In genomic region chr21:45556645-45557601, GRCh38 we compare ENCODE assay signal across 9 cellular contexts. TPM values are rescaled to one million over a fixed set of nuclear protein-coding genes. Genes with fewer than 3 reads are reported as not detected.
DNase-seq lines count a peak whose midpoint lies in the region; ATAC-seq, FAIRE-seq and TF ChIP-seq lines count a peak whose summit lies in the region.
"Had no signal": no experiment of that assay in that cellular context is flagged by ENCODE, and none has a peak within 500 bp of the region (broad histone marks: within the 10 kb centered on the region; RNA-seq: fewer than 3 reads in every experiment).

No MANE protein-coding gene starts in this region.

- DNase-seq in CD4-positive, CD25-positive, alpha-beta regulatory T cell = no peak
- DNase-seq in HL-60 (ENCODE audit: low read depth in 1 of 2, low spot score in 1 of 2) (no peak), GM12878 (ENCODE audit: low read depth, low spot score) (no peak), midbrain (lab: John Stamatoyannopoulos, UW) (peak; percentile 48), NCI-H2107 (lab: John Stamatoyannopoulos, UW) (no peak), NCI-H2029 (lab: John Stamatoyannopoulos, UW) (no peak), cerebellar nuclear complex (lab: John Stamatoyannopoulos, UW) (no peak), KBM-7 (no peak)

- H3K4me1 Mint-ChIP-seq in CD4-positive, CD25-positive, alpha-beta regulatory T cell = peaks cover 0 to 11% (median 5%) of the 10 kb centered on the region in 4 donors

- no peak overlapping the region for H3K27ac ChIP-seq in CD4-positive, CD25-positive, alpha-beta regulatory T cell (ENCODE audit: insufficient read depth, low read length, poor library complexity, severe bottlenecking)
- H3K27ac ChIP-seq in HL-60 (replicated peaks) = peak overlapping the region; percentile 83
- no peak overlapping the region for H3K27ac ChIP-seq in GM12878 (ENCODE audit: control insufficient read depth, insufficient read depth)

- no peaks in the 10 kb centered on the region for H3K36me3 Mint-ChIP-seq in CD4-positive, CD25-positive, alpha-beta regulatory T cell

- no peaks in the 10 kb centered on the region for H3K9me3 ChIP-seq in CD4-positive, CD25-positive, alpha-beta regulatory T cell (ENCODE audit: control insufficient read depth in 2 of 2, low read length in 2 of 2)
- H3K9me3 ChIP-seq in GM12878 (replicated peaks; ENCODE audit: control insufficient read depth, insufficient read depth, low read length) = no peaks in the 10 kb centered on the region
- H3K9me3 ChIP-seq: pancreas had no signal

- peaks cover 22% of the 10 kb centered on the region for H3K4me1 ChIP-seq in CD4-positive, CD25-positive, alpha-beta regulatory T cell (ENCODE audit: control insufficient read depth, insufficient read depth, low read length, poor library complexity, severe bottlenecking)
- peaks cover 13% of the 10 kb centered on the region for H3K4me1 ChIP-seq in GM12878 (ENCODE audit: control insufficient read depth, insufficient read depth, low read length)
- H3K4me1 ChIP-seq: pancreas had no signal

- TF ChIP-seq CTCF in HL-60 (IDR thresholded peaks at IDR 0.05; ENCODE audit: insufficient read depth, low read length) (no peak), GM12878 (IDR thresholded peaks at IDR 0.05 in 2 of 3, conservative IDR thresholded peaks at IDR 0.05 in 1 of 3; ENCODE audit: control insufficient read depth in 2 of 3, extremely low read depth in 1 of 3, insufficient read depth in 1 of 3, low read depth in 3 of 3, low read length in 3 of 3) (no peak)

- no peaks in the 10 kb centered on the region for H3K27me3 ChIP-seq in CD4-positive, CD25-positive, alpha-beta regulatory T cell (ENCODE audit: control insufficient read depth, insufficient read depth, low read length)
- H3K27me3 ChIP-seq in HL-60 (ENCODE audit: insufficient read depth, poor library complexity, severe bottlenecking) = no peaks in the 10 kb centered on the region
- no peaks in the 10 kb centered on the region; a peak in 1 of 4 replicates for H3K27me3 ChIP-seq in GM12878 (replicated peaks in 1 of 2; ENCODE audit: control insufficient read depth in 2 of 2, insufficient read depth in 2 of 2, low read length in 1 of 2)
- H3K27me3 ChIP-seq: pancreas had no signal

- no peak for FAIRE-seq in GM12878 (lab: Jason Lieb, UNC)
- FAIRE-seq: pancreas had no signal

- no peak for ATAC-seq in CD4-positive, CD25-positive, alpha-beta regulatory T cell (ENCODE audit: low read depth in 2 of 2)
- ATAC-seq in GM12878 = no peak

- H3K79me2 ChIP-seq in GM12878 (ENCODE audit: control insufficient read depth, insufficient read depth, low read length) = peaks cover 2% of the 10 kb centered on the region

- H4K20me1 ChIP-seq in GM12878 (ENCODE audit: control insufficient read depth, insufficient read depth) = no peaks in the 10 kb centered on the region

- TF ChIP-seq RAD21 in GM12878 (IDR thresholded peaks at IDR 0.05; ENCODE audit: insufficient read depth, low read depth, low read length) = no peak

- no peak overlapping the region for H3K4me3 ChIP-seq in CD4-positive, CD25-positive, alpha-beta regulatory T cell (ENCODE audit: low read depth, low read length)
- H3K4me3 ChIP-seq in HL-60 (replicated peaks; ENCODE audit: insufficient read depth, low read length) (no peak overlapping the region), GM12878 (no peak overlapping the region)

- H3K4me3 Mint-ChIP-seq in CD4-positive, CD25-positive, alpha-beta regulatory T cell = peak overlapping the region; percentile 15 to 84 (median 34)

- BruUV-seq in GM12878 (replicated peaks; lab: Mats Ljungman, UMichigan) = no TSS peak

- no peak overlapping the region for H2AFZ ChIP-seq in GM12878 (ENCODE audit: control insufficient read depth, low read depth, low read length)

- no peak for TF ChIP-seq EP300 in GM12878 (IDR thresholded peaks at IDR 0.05; ENCODE audit: borderline replicate concordance in 1 of 2, control insufficient read depth in 1 of 2, low read depth in 2 of 2, low read length in 2 of 2)

- no peak overlapping the region for H3K27ac Mint-ChIP-seq in CD4-positive, CD25-positive, alpha-beta regulatory T cell

- CTCF ChIA-PET in GM12878 (lab: Yijun Ruan, JAX) = interaction anchor here (0.6 to 3.1 kb wide), 38 partner anchors 12 to 404 kb away, joined by 3 to 82 read pairs (median 4); no protein-coding TSS in a partner anchor

- intact Hi-C loops in GM12878 (cut with micrococcal nuclease; ENCODE audit: unreplicated experiment) = loop anchor here (1.0 to 2.0 kb wide), 3 partner anchors 35 to 263 kb away; partner anchors contain the start of gene PCBP3

- no peak overlapping the region for H3K4me2 ChIP-seq in GM12878 (ENCODE audit: control insufficient read depth, insufficient read depth)

- no peaks in the 10 kb centered on the region for H3K9me3 Mint-ChIP-seq in CD4-positive, CD25-positive, alpha-beta regulatory T cell

- POLR2A ChIA-PET in GM12878 (lab: Charles Lee) = interaction anchor here (0.8 to 1.2 kb wide), 2 partner anchors 14 to 84 kb away, joined by 4 to 8 read pairs; no protein-coding TSS in a partner anchor

- no peaks in the 10 kb centered on the region for H3K36me3 ChIP-seq in CD4-positive, CD25-positive, alpha-beta regulatory T cell (ENCODE audit: control insufficient read depth, insufficient read depth, low read length)
- H3K36me3 ChIP-seq in GM12878 (ENCODE audit: control insufficient read depth in 2 of 2, insufficient read depth in 2 of 2, low read length in 1 of 2) = no peaks in the 10 kb centered on the region
- H3K36me3 ChIP-seq: pancreas had no signal

- SMC1A ChIA-PET in GM12878 (lab: Charles Lee; ENCODE audit: uncharacterized antibody, unreplicated experiment) = interaction anchor here (0.6 to 2.7 kb wide), 28 partner anchors 11 to 267 kb away, joined by 3 to 46 read pairs (median 3); no protein-coding TSS in a partner anchor

- in situ Hi-C loops in GM12878 (cut with MboI) (loop anchor here (5.0 kb wide), 2 partner anchors 40 to 260 kb away; no protein-coding TSS in a partner anchor), KBM-7 (cut with MboI; ENCODE audit: low pct_unique_long_range_greater_than_20kb, low sequenced_read_pairs) (no loop called here)

- 60% methylated on average over 31 of the region's 33 CpGs for WGBS in GM12878 (ENCODE audit: insufficient coverage, insufficient replicate concordance, low lambda C conversion rate, missing lambda C conversion rate)

- no peak for TF ChIP-seq POLR2A in GM12878 (IDR thresholded peaks at IDR 0.05; ENCODE audit: low read depth, low read length)

- H3K27me3 Mint-ChIP-seq in CD4-positive, CD25-positive, alpha-beta regulatory T cell = no peaks in the 10 kb centered on the region

- RAD21 ChIA-PET in GM12878 (lab: Charles Lee; ENCODE audit: unreplicated experiment) = interaction anchor here (0.6 to 3.4 kb wide), 28 partner anchors 16 to 366 kb away, joined by 3 to 42 read pairs (median 4); no protein-coding TSS in a partner anchor

- no peak overlapping the region for H3K9ac ChIP-seq in GM12878 (ENCODE audit: control insufficient read depth, insufficient read depth, low read length)

TF ChIP-seq in GM12878, 131 proteins besides CTCF, POLR2A, EP300 and RAD21:
- peak in 1 of 2 experiments; percentile 59; a peak in 1 of 4 replicates for TF ChIP-seq BHLHE40 (IDR thresholded peaks at IDR 0.05; ENCODE audit: borderline replicate concordance in 1 of 2, low read depth in 2 of 2, low read length in 1 of 2)
- peak; percentile 76 for TF ChIP-seq MEF2B (IDR thresholded peaks at IDR 0.05; ENCODE audit: partially characterized antibody, poor library complexity, severe bottlenecking)
- no peak for TF ChIP-seq TARDBP (IDR thresholded peaks at IDR 0.05; ENCODE audit: borderline replicate concordance)
- TF ChIP-seq GATAD2B (conservative IDR thresholded peaks at IDR 0.05; ENCODE audit: low read depth) = no peak
- no peak for TF ChIP-seq YBX1 (IDR thresholded peaks at IDR 0.05)
- TF ChIP-seq ZNF207 (IDR thresholded peaks at IDR 0.05; ENCODE audit: borderline replicate concordance) = no peak
- no peak for TF ChIP-seq HDAC6 (IDR thresholded peaks at IDR 0.05; ENCODE audit: unreplicated experiment)

RNA-seq across cellular contexts. Expression of gene SLC19A1, which starts 14.7 kb away (rescaled TPM):
- 10.8 TPM for total RNA-seq in CD4-positive, CD25-positive, alpha-beta regulatory T cell
- 1 to 10 TPM; 4.7 to 6.8 (median 5.0) TPM for polyA plus RNA-seq in CD4-positive, CD25-positive, alpha-beta regulatory T cell
- total RNA-seq in GM12878 (2013; cell fraction: nucleolus; rRNA removed) = 66.8 and 69.0 TPM in 2 replicates
- total RNA-seq in GM12878 (2014; rRNA removed) (14.7 and 18.4 TPM in 2 replicates), GM12878 (2014; rRNA removed; fragmentation: Illumina TruSeq; extraction: Trizol) (5.5 and 6.1 TPM in 2 replicates), GM12878 (2021) (43.8 and 49.7 TPM in 2 replicates)
- polyA plus RNA-seq in GM12878 (2011; ENCODE audit: low read depth) = 3.7 TPM
- polyA plus RNA-seq in GM12878 (2011; rRNA removed) (1.9 and 5.6 TPM in 2 replicates), GM12878 (2014; fragmentation: Illumina TruSeq; extraction: Trizol) (1.6 and 3.5 TPM in 2 replicates), GM12878 (2014; fragmentation: Nextera tagmentation; extraction: Ambion mirVana) (1 to 10 TPM in 1 of 2 experiments, under 1 TPM in 1; 0.42 to 1.5 TPM), GM12878 (2014; rRNA removed) (23.8 and 29.8 TPM in 2 replicates), GM12878 (2016; fragmentation: Nextera tagmentation; extraction: Ambion mirVana) (10 to 100 TPM; 40.3 to 42.0 TPM)
- polyA plus RNA-seq in GM12878 (2011; cell fraction: cytosol; rRNA removed) = 10.4 and 16.7 TPM in 2 replicates
- polyA plus RNA-seq in GM12878 (2011; cell fraction: nucleus; rRNA removed) = 36.7 and 53.6 TPM in 2 replicates
- 12.3 and 13.1 TPM in 2 replicates for polyA plus RNA-seq in GM12878 (2012)
- 16.2 and 21.9 TPM in 2 replicates for polyA minus RNA-seq in GM12878 (2011; rRNA and poly(A)+ RNA removed)
- 9.0 and 10.3 TPM in 2 replicates for polyA minus RNA-seq in GM12878 (2011; cell fraction: cytosol; rRNA and poly(A)+ RNA removed)
- polyA minus RNA-seq in GM12878 (2011; cell fraction: nucleus; rRNA and poly(A)+ RNA removed) = 12.1 and 17.7 TPM in 2 replicates
